ENCODE assay signal across 19 cellular contexts in the genomic region with DNA sequence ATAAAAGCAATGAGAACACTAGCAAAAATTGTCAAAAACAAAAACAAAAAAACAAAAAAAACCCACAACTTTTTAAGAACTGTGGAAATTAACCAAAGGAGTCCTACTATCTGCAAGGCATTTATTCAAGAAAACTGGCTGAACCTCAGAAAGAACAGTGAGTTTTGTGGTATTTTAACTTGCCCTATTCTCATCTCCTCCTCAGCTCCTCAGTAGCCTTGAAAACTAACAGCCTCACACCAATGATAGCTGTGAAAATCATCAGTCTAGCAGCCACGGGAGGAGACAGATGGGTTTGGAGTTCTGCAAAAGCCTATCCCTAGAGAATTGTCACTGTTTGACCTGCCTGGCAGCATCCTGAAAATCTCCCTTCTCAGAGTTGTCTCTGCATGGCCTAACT. TPM values are rescaled to one million over a fixed set of nuclear protein-coding genes. Genes with fewer than 3 reads are reported as not detected.
"Had no signal": no experiment of that assay in that cellular context is flagged by ENCODE, and none has a peak within 500 bp of the region (broad histone marks: within the 10 kb centered on the region; RNA-seq: fewer than 3 reads in every experiment).

No MANE protein-coding gene starts in this region.

- H3K4me1 ChIP-seq: colonic mucosa, esophagus squamous epithelium, psoas muscle, right lobe of liver, tibial artery had no signal

- H3K27ac Mint-ChIP-seq: naive thymus-derived CD4-positive, alpha-beta T cell; nephron progenitor cell; stimulated activated memory B cell treated with anti-CD40 and anti-IgM and Interleukin-4, amounts not matched to agents 10 μg/mL and 1 μg/mL and 100 μg/mL, for 72 hours; stimulated activated naive CD8-positive, alpha-beta T cell treated with anti-CD3 and anti-CD28 coated beads, Interleukin-15, Interleukin-2, amounts not matched to agents 100 ng/mL and 50 ng/mL, for 24 hours had no signal

- DNase-seq: colonic mucosa; dermis blood vessel endothelial cell; esophagus squamous epithelium; foreskin fibroblast; head of caudate nucleus; kidney glomerular epithelial cell; naive thymus-derived CD4-positive, alpha-beta T cell; nephron progenitor cell; psoas muscle; retina; right lobe of liver; stimulated activated CD4-positive, alpha-beta T cell treated with anti-CD3 and anti-CD28 coated beads, Interleukin-4, amount 100 ng/mL, for 1 hour; stimulated activated CD8-positive, alpha-beta memory T cell treated with anti-CD3 and anti-CD28 coated beads, Interleukin-4, amount 100 ng/mL, for 48 hours; tibial artery had no signal

- H3K9me3 ChIP-seq: colonic mucosa, right lobe of liver had no signal

- H3K36me3 ChIP-seq: colonic mucosa, esophagus squamous epithelium, right lobe of liver, tibial artery had no signal

- FAIRE-seq: islet of Langerhans had no signal

- H3K27me3 Mint-ChIP-seq: stimulated activated memory B cell treated with anti-CD40 and anti-IgM and Interleukin-4, amounts not matched to agents 10 μg/mL and 1 μg/mL and 100 μg/mL, for 72 hours had no signal

- H3K4me3 ChIP-seq: colonic mucosa, esophagus squamous epithelium, hepatocyte, psoas muscle, right lobe of liver, tibial artery had no signal

- H3K27me3 ChIP-seq: colonic mucosa, esophagus squamous epithelium, hepatocyte, right lobe of liver had no signal

- H3K4me3 Mint-ChIP-seq: naive thymus-derived CD4-positive, alpha-beta T cell; nephron progenitor cell; stimulated activated memory B cell treated with anti-CD40 and anti-IgM and Interleukin-4, amounts not matched to agents 10 μg/mL and 1 μg/mL and 100 μg/mL, for 72 hours; stimulated activated naive CD8-positive, alpha-beta T cell treated with anti-CD3 and anti-CD28 coated beads, Interleukin-15, Interleukin-2, amounts not matched to agents 100 ng/mL and 50 ng/mL, for 24 hours had no signal

- H3K4me1 Mint-ChIP-seq: nephron progenitor cell; stimulated activated memory B cell treated with anti-CD40 and anti-IgM and Interleukin-4, amounts not matched to agents 10 μg/mL and 1 μg/mL and 100 μg/mL, for 72 hours had no signal

- H3K27ac ChIP-seq: colonic mucosa, esophagus squamous epithelium, hepatocyte, psoas muscle, right lobe of liver, tibial artery had no signal

RNA-seq across cellular contexts. Expression of a gene that starts 20.1 kb away (rescaled TPM):
- total RNA-seq: dermis blood vessel endothelial cell; liver; naive thymus-derived CD4-positive, alpha-beta T cell had no signal
- polyA plus RNA-seq: hepatocyte; naive thymus-derived CD4-positive, alpha-beta T cell had no signal
